16 cellular contexts compared by ENCODE assay signal in the genomic region with DNA sequence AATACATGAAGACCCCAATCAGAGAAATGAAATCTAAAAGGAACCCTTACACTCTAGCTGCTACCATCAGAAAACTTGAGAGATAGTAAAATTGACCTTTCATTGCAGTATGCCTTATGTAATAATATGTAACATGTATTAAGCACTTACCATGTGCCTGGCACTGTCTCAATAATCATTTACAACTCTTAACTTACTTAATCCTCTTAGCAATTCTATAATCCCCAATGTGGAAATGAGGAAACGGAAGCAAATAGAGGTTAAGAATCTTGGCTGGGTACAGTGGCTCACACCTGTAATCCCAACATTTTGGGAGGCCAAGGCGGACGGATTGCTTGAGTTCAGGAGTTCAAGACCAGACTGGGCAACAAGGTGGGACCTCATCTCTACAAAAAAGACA.
DNase-seq lines count a peak whose midpoint lies in the region; TF ChIP-seq lines count a peak whose summit lies in the region.
"Had no signal": no experiment of that assay in that cellular context is flagged by ENCODE, and none has a peak within 500 bp of the region (broad histone marks: within the 10 kb centered on the region; RNA-seq: fewer than 3 reads in every experiment).

No MANE protein-coding gene starts in this region.

- H3K4me1 ChIP-seq in Loucy (ENCODE audit: insufficient read depth, low read length, poor library complexity, severe bottlenecking): peaks cover 26% of the 10 kb centered on the region
- H3K4me1 ChIP-seq in HAP-1: no peaks in the 10 kb centered on the region
- H3K4me1 ChIP-seq: BLaER1 treated with 17β-estradiol and CSF1 and Interleukin-3, amounts not matched to agents 10 nM and 100 nM; Caco-2 had no signal

- peaks cover 2% of the 10 kb centered on the region; the same call in 1 of the 2 replicates for H3F3A ChIP-seq in Loucy (ENCODE audit: low read depth)

- TF ChIP-seq CTCF in Loucy (conservative IDR thresholded peaks at IDR 0.05; ENCODE audit: low read length) (no peak), retinal pigment epithelial cell (conservative IDR thresholded peaks at IDR 0.05; ENCODE audit: low read depth, low read length) (no peak)

- H3K9me2 ChIP-seq in Loucy (replicated peaks; ENCODE audit: low read depth, low read length): no peaks in the 10 kb centered on the region

- in situ Hi-C loops in HAP-1 (cut with MboI; ENCODE audit: low sequenced_read_pairs): no loop called here

- H3K27me3 ChIP-seq in Loucy (ENCODE audit: insufficient read depth, low read length, poor library complexity, severe bottlenecking) (no peaks in the 10 kb centered on the region), HAP-1 (ENCODE audit: low read depth) (no peaks in the 10 kb centered on the region)
- H3K27me3 ChIP-seq: BLaER1 treated with 17β-estradiol and CSF1 and Interleukin-3, amounts not matched to agents 10 nM and 100 nM had no signal

- no peak overlapping the region for H2AFZ ChIP-seq in Loucy (ENCODE audit: low read length)

- H3K79me2 ChIP-seq in Loucy (ENCODE audit: insufficient read depth, low read length): peaks cover 82% of the 10 kb centered on the region

- DNase-seq in NCI-H82 (lab: John Stamatoyannopoulos, UW) (peak; percentile 45), NCI-H82 treated with DMSO at 0.1 percent for 48 hours (lab: John Stamatoyannopoulos, UW; ENCODE audit: unreplicated experiment) (no peak), retinal pigment epithelial cell (ENCODE audit: low read depth) (peak; percentile 92), ecto neural progenitor cell (ENCODE audit: low spot score) (no peak), HAP-1 (ENCODE audit: low spot score in 2 of 2) (no peak), GF-D8 (lab: John Stamatoyannopoulos, UW) (no peak)
- DNase-seq: 8988T; AML-193; Caco-2; Calu3; CD4-positive, alpha-beta T cell; CD8-positive, alpha-beta T cell; DMS79 treated with DMSO at 0.1 percent for 48 hours had no signal

- H3K4me2 ChIP-seq in Loucy (ENCODE audit: low read depth, low read length, poor library complexity, severe bottlenecking): peak overlapping the region; percentile 85
- H3K4me2 ChIP-seq: BLaER1 treated with 17β-estradiol and CSF1 and Interleukin-3, amounts not matched to agents 10 nM and 100 nM had no signal

- no peak overlapping the region for H3K9ac ChIP-seq in Loucy (ENCODE audit: low read depth, low read length, poor library complexity, severe bottlenecking)
- H3K9ac ChIP-seq: BLaER1 treated with 17β-estradiol and CSF1 and Interleukin-3, amounts not matched to agents 10 nM and 100 nM had no signal

- peaks cover 78% of the 10 kb centered on the region for H4K20me1 ChIP-seq in Loucy (ENCODE audit: insufficient read depth, low read length, poor library complexity, severe bottlenecking)
- H4K20me1 ChIP-seq: BLaER1 treated with 17β-estradiol and CSF1 and Interleukin-3, amounts not matched to agents 10 nM and 100 nM had no signal

- H3K4me3 ChIP-seq in Loucy (ENCODE audit: low read length, poor library complexity, severe bottlenecking) (peak overlapping the region; percentile 32), retinal pigment epithelial cell (ENCODE audit: low read length) (no peak overlapping the region), HAP-1 (no peak overlapping the region)
- H3K4me3 ChIP-seq: BLaER1 treated with 17β-estradiol and CSF1 and Interleukin-3, amounts not matched to agents 10 nM and 100 nM; GM12878 had no signal

- H3K36me3 ChIP-seq in Loucy (ENCODE audit: insufficient read depth, low read length): peaks cover 68% of the 10 kb centered on the region
- H3K36me3 ChIP-seq in HAP-1 (replicated peaks): no peaks in the 10 kb centered on the region
- H3K36me3 ChIP-seq: BLaER1 treated with 17β-estradiol and CSF1 and Interleukin-3, amounts not matched to agents 10 nM and 100 nM had no signal

- H3K9me3 ChIP-seq in Loucy (ENCODE audit: insufficient read depth, low read depth, low read length) (peaks cover 26% of the 10 kb centered on the region), HAP-1 (no peaks in the 10 kb centered on the region)
- H3K9me3 ChIP-seq: Caco-2 had no signal

Comparison
In these comparisons a context has a peak if more than half of its experiments do, and no peak if none do; other contexts are left out.
1. DNase-seq: peak in NCI-H82 (single experiment) and retinal pigment epithelial cell (single experiment); none in NCI-H82 treated with DMSO at 0.1 percent for 48 hours (single experiment), ecto neural progenitor cell (single experiment), HAP-1 (0 of 2) and GF-D8 (single experiment).